Comparison of ENCODE assay signal across 1 cellular context in the genomic region with DNA sequence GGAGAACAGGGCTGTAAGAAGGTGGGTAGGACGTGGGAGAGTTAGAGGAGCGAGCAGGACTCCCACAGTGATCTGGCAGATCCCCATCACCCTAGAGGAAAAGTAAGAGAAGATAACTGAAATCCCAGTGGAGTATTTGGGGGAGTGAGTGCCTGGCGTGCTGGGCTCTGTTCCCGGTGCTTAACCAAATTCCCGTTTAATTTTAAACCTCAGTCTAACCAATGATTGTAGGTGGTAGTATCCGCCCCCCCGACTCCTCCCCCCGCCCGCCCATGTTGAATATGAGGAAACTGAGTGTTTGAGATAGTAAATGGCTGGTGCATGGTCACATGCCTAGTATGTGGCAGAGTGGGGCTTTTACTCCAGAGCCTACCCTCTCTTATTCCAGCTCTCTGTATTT.
TF ChIP-seq lines count a peak whose summit lies in the region.

No MANE protein-coding gene starts in this region.

TF ChIP-seq in HepG2, 621 proteins besides CTCF, POLR2A, EP300 and RAD21:
- TF ChIP-seq ZNF672 (CRISPR knock-in tag; IDR thresholded peaks at IDR 0.05) (no peak), MAFF (IDR thresholded peaks at IDR 0.05; ENCODE audit: low read depth, low read length) (no peak), MED8 (CRISPR knock-in tag; IDR thresholded peaks at IDR 0.05; ENCODE audit: insufficient replicate concordance) (no peak), ZNF570 (CRISPR knock-in tag; IDR thresholded peaks at IDR 0.05; ENCODE audit: borderline replicate concordance) (no peak), DPF2 (CRISPR knock-in tag; IDR thresholded peaks at IDR 0.05; ENCODE audit: borderline replicate concordance, low read depth) (no peak), FOXM1 (CRISPR knock-in tag; IDR thresholded peaks at IDR 0.05) (no peak), SYNCRIP (IDR thresholded peaks at IDR 0.05; ENCODE audit: insufficient read depth, low read depth, low read length) (no peak), FOXP1 (IDR thresholded peaks at IDR 0.05) (no peak), FOXP1 (CRISPR knock-in tag; IDR thresholded peaks at IDR 0.05) (no peak), ZNF841 (CRISPR knock-in tag; IDR thresholded peaks at IDR 0.05; ENCODE audit: borderline replicate concordance) (no peak), SRSF9 (IDR thresholded peaks at IDR 0.05; ENCODE audit: borderline replicate concordance, insufficient read depth, low read depth, low read length, poor library complexity, severe bottlenecking) (no peak), CCDC6 (CRISPR knock-in tag; IDR thresholded peaks at IDR 0.05) (no peak)
TF ChIP-seq in HepG2: peak in this region for 0.
